ENCODE assay signal across 27 cellular contexts in the genomic region with DNA sequence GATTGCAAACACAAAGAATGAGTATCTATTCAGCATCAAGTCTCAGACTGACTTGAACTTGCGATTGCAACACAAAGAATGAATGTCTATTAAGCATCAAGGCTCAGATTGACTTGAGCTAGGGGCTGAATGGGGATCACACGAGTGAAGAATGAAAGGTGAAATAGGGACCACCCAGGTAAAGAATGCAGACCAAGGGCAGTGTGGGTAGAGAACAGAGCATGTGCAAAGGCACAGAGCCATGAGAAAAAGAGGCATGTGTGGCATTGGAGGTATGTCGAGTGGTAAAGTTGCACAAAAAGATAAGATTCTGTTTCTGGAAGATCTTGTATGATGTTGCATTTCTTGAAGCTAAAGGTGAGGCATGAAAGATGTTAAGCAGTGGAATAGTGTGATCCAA.
"Had no signal": no experiment of that assay in that cellular context is flagged by ENCODE, and none has a peak within 500 bp of the region (broad histone marks: within the 10 kb centered on the region; RNA-seq: fewer than 3 reads in every experiment).

No MANE protein-coding gene starts in this region.

- H3K36me3 ChIP-seq: colonic mucosa, esophagus muscularis mucosa, esophagus squamous epithelium, gastrocnemius medialis, gastroesophageal sphincter, heart left ventricle, heart right ventricle had no signal

- H3K4me3 Mint-ChIP-seq: dendritic cell treated with granulocyte-macrophage colony-stimulating factor and Interleukin-4, amounts not matched to agents 40 ng/mL and 50 ng/mL, for 4 days; effector memory CD8-positive, alpha-beta T cell; endodermal cell had no signal

- H3K4me1 Mint-ChIP-seq: endodermal cell had no signal

- H3K27ac ChIP-seq: colonic mucosa, coronary artery, dorsolateral prefrontal cortex, epithelial cell of prostate, esophagus muscularis mucosa, esophagus squamous epithelium, foreskin keratinocyte, gastrocnemius medialis, gastroesophageal sphincter, heart left ventricle, heart right ventricle had no signal

- H3K4me3 ChIP-seq: colonic mucosa, coronary artery, dorsolateral prefrontal cortex, esophagus muscularis mucosa, esophagus squamous epithelium, gastrocnemius medialis, gastroesophageal sphincter, heart left ventricle, heart right ventricle had no signal

- H3K27ac Mint-ChIP-seq: dendritic cell treated with granulocyte-macrophage colony-stimulating factor and Interleukin-4, amounts not matched to agents 40 ng/mL and 50 ng/mL, for 4 days; effector memory CD8-positive, alpha-beta T cell; endodermal cell had no signal

- H3K4me1 ChIP-seq: colonic mucosa, esophagus muscularis mucosa, esophagus squamous epithelium, foreskin keratinocyte, gastrocnemius medialis, gastroesophageal sphincter, heart left ventricle, heart right ventricle had no signal

- FAIRE-seq: endometrium, endothelial cell of umbilical vein, frontal cortex had no signal

- H3K9me3 ChIP-seq: colonic mucosa, esophagus muscularis mucosa, esophagus squamous epithelium, gastrocnemius medialis, gastroesophageal sphincter, heart left ventricle, heart right ventricle had no signal

- H3K27me3 Mint-ChIP-seq: dendritic cell treated with granulocyte-macrophage colony-stimulating factor and Interleukin-4, amounts not matched to agents 40 ng/mL and 50 ng/mL, for 4 days; effector memory CD8-positive, alpha-beta T cell had no signal

- H3K27me3 ChIP-seq: colonic mucosa, dorsolateral prefrontal cortex, esophagus muscularis mucosa, esophagus squamous epithelium, foreskin keratinocyte, gastrocnemius medialis, gastroesophageal sphincter, heart left ventricle, heart right ventricle had no signal

- DNase-seq: colonic mucosa; cortex of kidney; dermis blood vessel endothelial cell; dorsolateral prefrontal cortex; effector CD4-positive, alpha-beta T cell; effector CD8-positive, alpha-beta T cell; effector memory CD4-positive, alpha-beta T cell; effector memory CD8-positive, alpha-beta T cell; endodermal cell; erythroblast; esophagus squamous epithelium; foreskin keratinocyte; foreskin melanocyte; gastrocnemius medialis; glutamatergic neuron; head of caudate nucleus; heart left ventricle; heart right ventricle had no signal

- ATAC-seq: effector memory CD8-positive, alpha-beta T cell; esophagus mucosa; foreskin keratinocyte; gastrocnemius medialis; gastroesophageal sphincter; heart left ventricle; heart right ventricle had no signal

- H3K9me3 Mint-ChIP-seq: dendritic cell treated with granulocyte-macrophage colony-stimulating factor and Interleukin-4, amounts not matched to agents 40 ng/mL and 50 ng/mL, for 4 days; endodermal cell had no signal
